Comparison of ENCODE assay signal across 23 cellular contexts in the genomic region with DNA sequence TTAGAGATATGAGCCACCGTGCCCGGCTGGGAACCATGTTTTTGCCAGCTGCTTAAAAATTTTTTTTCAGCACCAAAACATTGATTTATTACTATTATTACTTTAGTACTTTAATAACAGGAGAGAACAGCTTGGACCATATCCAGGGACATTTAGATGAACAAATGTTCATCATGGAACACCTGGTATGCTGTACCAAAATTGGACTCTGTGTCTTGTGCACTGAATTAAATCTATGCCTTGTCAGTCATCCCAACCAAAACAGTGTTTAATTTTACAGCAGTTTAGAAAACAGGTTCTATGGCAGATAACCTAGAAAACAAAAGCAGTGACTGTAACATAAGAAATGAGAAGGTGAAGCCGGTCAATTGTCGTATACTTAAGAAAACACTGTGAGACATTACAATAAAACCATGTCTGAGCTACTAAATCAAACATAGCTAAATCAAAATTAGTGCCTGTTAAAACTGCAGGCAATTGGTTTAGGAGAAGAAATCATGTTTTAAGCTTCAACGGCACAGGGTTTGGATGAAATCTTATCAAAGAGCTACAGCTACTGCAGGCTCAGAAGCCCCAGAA. TPM values are rescaled to one million over a fixed set of nuclear protein-coding genes. Genes with fewer than 3 reads are reported as not detected.
"Had no signal": no experiment of that assay in that cellular context is flagged by ENCODE, and none has a peak within 500 bp of the region (broad histone marks: within the 10 kb centered on the region; RNA-seq: fewer than 3 reads in every experiment).

No MANE protein-coding gene starts in this region.

- ATAC-seq: activated naive CD8-positive, alpha-beta T cell treated with anti-CD3 and anti-CD28 coated beads, Interleukin-2, amount 50 U/mL, for 24 hours; activated T-cell treated with anti-CD3 and anti-CD28 coated beads, Interleukin-2, amount 50 U/mL, for 4 hours; esophagus mucosa; gastrocnemius medialis; left lobe of liver; stimulated activated naive B cell treated with anti-CD40 and anti-IgM and Interleukin-4, amounts not matched to agents 10 μg/mL and 1 μg/mL and 100 μg/mL, for 72 hours; upper lobe of right lung had no signal

- H3K27me3 ChIP-seq: brain microvascular endothelial cell, gastrocnemius medialis, upper lobe of right lung had no signal

- H3K4me3 ChIP-seq: gastrocnemius medialis, lung, upper lobe of right lung had no signal

- DNase-seq: activated CD4-positive, alpha-beta T cell treated with anti-CD3 and anti-CD28 coated beads, Interleukin-2, amount 10 ng/mL, durations not matched to agents 24 days and 14 days; activated CD8-positive, alpha-beta memory T cell treated with anti-CD3 and anti-CD28 coated beads, Interleukin-2, amount 50 U/mL, for 4 hours; activated effector memory CD4-positive, alpha-beta T cell treated with Interleukin-2 at 50 U/mL for 16 hours; activated naive CD4-positive, alpha-beta T cell treated with anti-CD3 and anti-CD28 coated beads, Interleukin-2, amount 10 ng/mL, durations not matched to agents 7 days and 5 days; activated naive CD8-positive, alpha-beta T cell treated with anti-CD3 and anti-CD28 coated beads, Interleukin-2, amount 50 U/mL, for 24 hours; activated T-cell treated with anti-CD3 and anti-CD28 coated beads, Interleukin-2, amount 50 U/mL, for 4 hours; anterior cingulate cortex; brain microvascular endothelial cell; central memory CD4-positive, alpha-beta T cell; cortex of kidney; effector CD4-positive, alpha-beta T cell; gastrocnemius medialis; head of caudate nucleus; midbrain; occipital lobe; posterior cingulate gyrus; stimulated activated naive B cell treated with anti-CD40 and anti-IgM and Interleukin-4, amounts not matched to agents 10 μg/mL and 1 μg/mL and 100 μg/mL, for 72 hours; T1000; upper lobe of right lung had no signal

- H3K9me3 ChIP-seq: gastrocnemius medialis, upper lobe of right lung had no signal

- H3K27ac ChIP-seq: brain microvascular endothelial cell, upper lobe of right lung had no signal

- H3K36me3 ChIP-seq: brain microvascular endothelial cell, gastrocnemius medialis, upper lobe of right lung had no signal

RNA-seq across cellular contexts. Expression of a gene that starts 58.2 kb away (rescaled TPM):
- polyA plus RNA-seq: neural cell had no signal
